Comparison of ENCODE assay signal across 1 cellular context in genomic region chr16:807345-808251, GRCh38.
TF ChIP-seq lines count a peak whose summit lies in the region.

No MANE protein-coding gene starts in this region.

TF ChIP-seq in K562, 482 proteins besides CTCF, POLR2A, EP300 and RAD21 (continued from another document and continues in another):
- TF ChIP-seq BCLAF1 (IDR thresholded peaks at IDR 0.05; ENCODE audit: borderline replicate concordance in 1 of 2, control insufficient read depth in 1 of 2, low read depth in 2 of 2, low read length in 1 of 2) (no peak), NBN (IDR thresholded peaks at IDR 0.05; ENCODE audit: low read depth) (peak; percentile 70; the same call in 1 of the 2 replicates), RB1 (IDR thresholded peaks at IDR 0.05; ENCODE audit: low read depth) (peak; percentile 85), FOXO4 (CRISPR knock-in tag; IDR thresholded peaks at IDR 0.05) (no peak), FIP1L1 (IDR thresholded peaks at IDR 0.05; ENCODE audit: low read depth, low read length, poor library complexity, severe bottlenecking) (peak; percentile 49), TOE1 (IDR thresholded peaks at IDR 0.05; ENCODE audit: borderline replicate concordance) (no peak), TOE1 (CRISPR knock-in tag; IDR thresholded peaks at IDR 0.05; ENCODE audit: borderline replicate concordance, low read depth) (no peak), PHF21A (IDR thresholded peaks at IDR 0.05; ENCODE audit: borderline replicate concordance, low read depth) (peak; percentile 40; the same call in 1 of the 2 replicates), RBM15 (IDR thresholded peaks at IDR 0.05; ENCODE audit: insufficient read depth, low read length) (no peak), ELF4 (CRISPR knock-in tag; IDR thresholded peaks at IDR 0.05) (peak; percentile 80; the same call in 1 of the 2 replicates), NEUROD1 (IDR thresholded peaks at IDR 0.05; ENCODE audit: borderline replicate concordance, low read depth, low read length, partially characterized antibody) (peak; percentile 10), CTCFL (IDR thresholded peaks at IDR 0.05; ENCODE audit: borderline replicate concordance, insufficient read depth, low read depth, low read length, poor library complexity, severe bottlenecking) (no peak), DACH1 (IDR thresholded peaks at IDR 0.05; ENCODE audit: partially characterized antibody) (no peak), MTA2 (IDR thresholded peaks at IDR 0.05; ENCODE audit: low read depth) (peak; percentile 28; the same call in 1 of the 2 replicates), YY1 (IDR thresholded peaks at IDR 0.05; ENCODE audit: borderline replicate concordance in 1 of 3, control insufficient read depth in 1 of 3, extremely low read depth in 1 of 3, insufficient read depth in 3 of 3, insufficient read length in 1 of 3, insufficient replicate concordance in 2 of 3, low read depth in 1 of 3, low read length in 2 of 3) (peak; percentile 100), NFE2L1 (tag; IDR thresholded peaks at IDR 0.05; ENCODE audit: borderline replicate concordance, low read depth) (no peak), ELF2 (CRISPR knock-in tag; IDR thresholded peaks at IDR 0.05) (peak; percentile 96), MAFK (IDR thresholded peaks at IDR 0.05; ENCODE audit: low read length) (peak; percentile 30; the same call in 1 of the 2 replicates), ZNF197 (CRISPR knock-in tag; IDR thresholded peaks at IDR 0.05; ENCODE audit: low read depth) (no peak), NKRF (IDR thresholded peaks at IDR 0.05; ENCODE audit: borderline replicate concordance) (peak; percentile 24; the same call in 1 of the 2 replicates), MTA3 (IDR thresholded peaks at IDR 0.05; ENCODE audit: borderline replicate concordance) (peak; percentile 75; the same call in 1 of the 2 replicates), SP2 (IDR thresholded peaks at IDR 0.05; ENCODE audit: extremely low read depth, low read depth, low read length, poor library complexity, severe bottlenecking) (no peak), THRA (IDR thresholded peaks at IDR 0.05) (no peak), FOXA3 (CRISPR knock-in tag; conservative IDR thresholded peaks at IDR 0.05 in 1 of 2, IDR thresholded peaks at IDR 0.05 in 1 of 2) (no peak), KHSRP (IDR thresholded peaks at IDR 0.05) (peak; percentile 66), ZBTB2 (IDR thresholded peaks at IDR 0.05) (peak; percentile 77; the same call in 1 of the 2 replicates), ZFPM2 (CRISPR knock-in tag; IDR thresholded peaks at IDR 0.05) (no peak), ZSCAN29 (IDR thresholded peaks at IDR 0.05) (no peak), NRF1 (conservative IDR thresholded peaks at IDR 0.05 in 1 of 2, IDR thresholded peaks at IDR 0.05 in 1 of 2) (peak; percentile 94 to 95), KLF13 (tag; IDR thresholded peaks at IDR 0.05; ENCODE audit: borderline replicate concordance, low read depth) (0 out of 2 replicates have a peak, but pooled peaks have one; percentile 62), MYC (IDR thresholded peaks at IDR 0.05; ENCODE audit: low read depth, low read length) (peak; percentile 71), MYC (CRISPR knock-in tag; IDR thresholded peaks at IDR 0.05; ENCODE audit: borderline replicate concordance, low read depth) (no peak), NR4A1 (CRISPR knock-in tag; IDR thresholded peaks at IDR 0.05) (no peak), NR4A1 (tag; IDR thresholded peaks at IDR 0.05) (peak; percentile 64; the same call in 1 of the 2 replicates), ID3 (CRISPR knock-in tag; IDR thresholded peaks at IDR 0.05) (no peak), ID3 (tag; IDR thresholded peaks at IDR 0.05) (peak; percentile 77; the same call in 1 of the 2 replicates), SRSF7 (optimal IDR thresholded peaks at IDR 0.05; ENCODE audit: low read depth, low read length) (no peak), PYGO2 (tag; IDR thresholded peaks at IDR 0.05) (no peak), RERE (CRISPR knock-in tag; IDR thresholded peaks at IDR 0.05; ENCODE audit: borderline replicate concordance) (0 out of 2 replicates have a peak, but pooled peaks have one; percentile 77), ZNF239 (CRISPR knock-in tag; IDR thresholded peaks at IDR 0.05) (no peak), ZNF695 (CRISPR knock-in tag; IDR thresholded peaks at IDR 0.05) (no peak), XRCC5 (IDR thresholded peaks at IDR 0.05; ENCODE audit: low read depth, low read length) (peak; percentile 45; the same call in 1 of the 2 replicates), DLX4 (CRISPR knock-in tag; IDR thresholded peaks at IDR 0.05) (no peak), CHD2 (IDR thresholded peaks at IDR 0.05; ENCODE audit: low read depth, low read length) (peak; percentile 22; the same call in 1 of the 2 replicates), ZNF175 (CRISPR knock-in tag; IDR thresholded peaks at IDR 0.05; ENCODE audit: low read depth) (peak; percentile 83; the same call in 1 of the 2 replicates), TBP (optimal IDR thresholded peaks at IDR 0.05; ENCODE audit: low read depth, low read length) (peak; percentile 69), NR2C2 (CRISPR knock-in tag; IDR thresholded peaks at IDR 0.05) (peak; percentile 97), NR2C2 (tag; IDR thresholded peaks at IDR 0.05) (peak; percentile 99)
